8 cellular contexts compared by ENCODE assay signal in the genomic region with DNA sequence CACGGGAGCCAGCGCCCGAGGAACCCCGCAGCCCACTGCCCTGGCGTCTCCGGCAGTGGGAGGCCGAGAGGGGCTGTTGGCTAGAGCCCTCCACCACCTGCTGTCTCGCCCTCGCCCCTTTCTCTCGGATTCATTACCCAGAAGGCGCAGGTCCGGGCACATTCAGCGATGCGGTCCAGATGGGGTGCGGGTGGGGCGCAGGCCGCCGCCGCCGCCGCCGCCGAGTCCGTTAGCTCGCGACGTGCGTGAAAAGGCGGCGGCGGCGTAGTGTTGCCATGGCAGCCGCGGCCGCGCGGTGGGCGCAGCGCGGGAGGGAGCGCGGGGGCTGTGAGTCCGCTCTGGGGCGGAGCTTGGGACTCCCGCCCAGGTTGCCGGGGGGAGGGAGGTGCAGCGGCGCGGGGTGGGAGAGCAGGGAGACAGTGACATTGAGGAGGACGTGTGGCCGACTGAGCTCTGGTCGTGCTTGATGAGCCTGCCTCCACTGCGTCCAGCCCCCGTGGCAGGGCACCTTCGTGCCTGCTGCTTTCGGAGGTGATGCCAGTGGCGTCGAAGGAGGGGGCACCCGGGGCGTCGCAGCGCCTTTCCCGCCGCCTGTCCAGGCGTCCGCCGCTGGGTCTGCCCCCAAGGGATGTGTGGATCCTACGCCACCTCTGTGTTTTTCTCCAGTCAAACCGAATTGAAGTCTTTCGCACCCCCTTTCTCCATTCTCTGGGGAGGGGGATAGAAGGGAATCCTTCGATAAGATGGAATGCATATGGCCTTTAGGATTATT. TPM values are rescaled to one million over a fixed set of nuclear protein-coding genes. Genes with fewer than 3 reads are reported as not detected.
DNase-seq lines count a peak whose midpoint lies in the region; ATAC-seq and TF ChIP-seq lines count a peak whose summit lies in the region.

A gene (minus strand): TSS at position 358 of the 772 bp plus-strand sequence. CDS start 23,774 bp downstream, outside the sequence.

- H3K4me3 ChIP-seq in PC-9 (peak within 1 kb of the TSS; percentile 99), fibroblast of lung (replicated peaks in 1 of 4; ENCODE audit: control extremely low read depth in 1 of 4, insufficient read depth in 1 of 4, low read depth in 3 of 4, low read length in 4 of 4) (peak within 1 kb of the TSS; percentile 84 to 99 (median 94))

- peaks cover 16% of the 10 kb centered on the region for H3K4me1 ChIP-seq in PC-9 (replicated peaks; ENCODE audit: insufficient read depth)
- peaks cover 16% of the 10 kb centered on the region for H3K4me1 ChIP-seq in fibroblast of lung (ENCODE audit: control insufficient read depth, extremely low read depth, insufficient read depth, low read length)

- peak within 1 kb of the TSS; percentile 95 for H3K9ac ChIP-seq in fibroblast of lung (ENCODE audit: insufficient read depth, low read length)

- intact Hi-C loops in PC-9 (cut with micrococcal nuclease; ENCODE audit: unreplicated experiment) = loop anchor here (2.0 to 10.0 kb wide), 2 partner anchors 35 to 173 kb away; no protein-coding TSS in a partner anchor

- H3F3A ChIP-seq in PC-9 (ENCODE audit: insufficient read depth, low read depth) = no peaks in the 10 kb centered on the region

- H3K79me2 ChIP-seq in PC-9 (ENCODE audit: low read depth) (no peaks in the 10 kb centered on the region), fibroblast of lung (ENCODE audit: control insufficient read depth, insufficient read depth, low read length) (peaks cover 45% of the 10 kb centered on the region)

- H3K36me3 Mint-ChIP-seq in activated T-cell treated with anti-CD3 and anti-CD28 coated beads, Interleukin-2, amount 50 U/mL, for 72 hours (ENCODE audit: insufficient read depth in 2 of 2) = no peaks in the 10 kb centered on the region
- no peaks in the 10 kb centered on the region for H3K36me3 Mint-ChIP-seq in naive thymus-derived CD8-positive, alpha-beta T cell
- H3K36me3 Mint-ChIP-seq in stimulated activated naive B cell treated with anti-CD40 and anti-IgM and Interleukin-4, amounts not matched to agents 10 μg/mL and 1 μg/mL and 100 μg/mL, for 72 hours = no peaks in the 10 kb centered on the region

- DNase-seq in DMS153 treated with DMSO at 0.1 percent for 48 hours (lab: John Stamatoyannopoulos, UW; ENCODE audit: unreplicated experiment) = peak; percentile 56
- peak; percentile 52 for DNase-seq in HuH-7.5 (ENCODE audit: low spot score)
- peak in 1 of 2 experiments; percentile 65 for DNase-seq in PC-9
- DNase-seq in activated T-cell treated with anti-CD3 and anti-CD28 coated beads, Interleukin-2, amount 50 U/mL, for 72 hours = peak; percentile 77 to 80
- DNase-seq in fibroblast of lung (ENCODE audit: low read depth in 2 of 2) = peak; percentile 61 to 66
- DNase-seq in naive thymus-derived CD8-positive, alpha-beta T cell = peak in 7 of 10 donors; percentile 53 to 81 (median 68)
- peak; percentile 66 for DNase-seq in stimulated activated naive B cell treated with anti-CD40 and anti-IgM and Interleukin-4, amounts not matched to agents 10 μg/mL and 1 μg/mL and 100 μg/mL, for 72 hours

- CTCF ChIA-PET in PC-9 (lab: Charles Lee) = interaction anchor here (0.6 to 1.1 kb wide), 3 partner anchors 51 to 175 kb away, joined by 3 to 4 read pairs (median 3); no protein-coding TSS in a partner anchor

- H3K9me3 ChIP-seq in PC-9 (ENCODE audit: insufficient read depth, low read depth) = no peaks in the 10 kb centered on the region
- no peaks in the 10 kb centered on the region for H3K9me3 ChIP-seq in fibroblast of lung (ENCODE audit: control insufficient read depth, insufficient read depth, low read depth, low read length)

- H3K9me2 ChIP-seq in PC-9 (ENCODE audit: insufficient read depth) = no peaks in the 10 kb centered on the region

- H2AFZ ChIP-seq in PC-9 (peak within 1 kb of the TSS; percentile 96), fibroblast of lung (ENCODE audit: low read length) (peak within 1 kb of the TSS; percentile 99)

- TSS peak; percentile 75 for BruUV-seq in PC-9 (replicated peaks; lab: Mats Ljungman, UMichigan)

- peak within 1 kb of the TSS; percentile 86 to 96 for H3K4me3 Mint-ChIP-seq in activated T-cell treated with anti-CD3 and anti-CD28 coated beads, Interleukin-2, amount 50 U/mL, for 72 hours
- peak within 1 kb of the TSS; percentile 80 to 95 (median 90) for H3K4me3 Mint-ChIP-seq in naive thymus-derived CD8-positive, alpha-beta T cell
- H3K4me3 Mint-ChIP-seq in stimulated activated naive B cell treated with anti-CD40 and anti-IgM and Interleukin-4, amounts not matched to agents 10 μg/mL and 1 μg/mL and 100 μg/mL, for 72 hours = peak within 1 kb of the TSS; percentile 88 to 96

- ATAC-seq in GM21515 (IDR thresholded peaks at IDR 0.05; ENCODE audit: unreplicated experiment) = peak; percentile 59
- ATAC-seq in activated T-cell treated with anti-CD3 and anti-CD28 coated beads, Interleukin-2, amount 50 U/mL, for 72 hours (replicated peaks in 1 of 2) = peak; percentile 73 to 78
- peak; percentile 65 to 73 for ATAC-seq in naive thymus-derived CD8-positive, alpha-beta T cell
- peak; percentile 70 to 75 for ATAC-seq in stimulated activated naive B cell treated with anti-CD40 and anti-IgM and Interleukin-4, amounts not matched to agents 10 μg/mL and 1 μg/mL and 100 μg/mL, for 72 hours (replicated peaks)

- peak within 1 kb of the TSS; percentile 71 for H3K27ac Mint-ChIP-seq in activated T-cell treated with anti-CD3 and anti-CD28 coated beads, Interleukin-2, amount 50 U/mL, for 72 hours
- peak within 1 kb of the TSS in 9 of 10 donors; percentile 43 to 91 (median 86) for H3K27ac Mint-ChIP-seq in naive thymus-derived CD8-positive, alpha-beta T cell
- H3K27ac Mint-ChIP-seq in stimulated activated naive B cell treated with anti-CD40 and anti-IgM and Interleukin-4, amounts not matched to agents 10 μg/mL and 1 μg/mL and 100 μg/mL, for 72 hours = peak within 1 kb of the TSS; percentile 93

- H3K4me2 ChIP-seq in PC-9 (peak within 1 kb of the TSS; percentile 93), fibroblast of lung (ENCODE audit: extremely low read depth, insufficient read depth, low read length) (peak within 1 kb of the TSS; percentile 99)

- TF ChIP-seq CTCF in PC-9 (conservative IDR thresholded peaks at IDR 0.05) = no peak
- TF ChIP-seq CTCF in fibroblast of lung (conservative IDR thresholded peaks at IDR 0.05 in 1 of 2, IDR thresholded peaks at IDR 0.05 in 1 of 2; ENCODE audit: low read depth in 1 of 2, low read length in 2 of 2) = no peak

- H3K36me3 ChIP-seq in PC-9 (ENCODE audit: low read depth) (no peaks in the 10 kb centered on the region), fibroblast of lung (ENCODE audit: control insufficient read depth, insufficient read depth, low read length) (no peaks in the 10 kb centered on the region)

- H4K20me1 ChIP-seq in PC-9 (ENCODE audit: insufficient read depth) (no peaks in the 10 kb centered on the region), fibroblast of lung (ENCODE audit: control insufficient read depth, extremely low read depth, insufficient read depth, low read length) (no peaks in the 10 kb centered on the region)

- H3K27ac ChIP-seq in PC-9 (no peak within 1 kb of the TSS), fibroblast of lung (ENCODE audit: insufficient read depth, low read length) (peak within 1 kb of the TSS; percentile 88)

- H3K27me3 Mint-ChIP-seq in activated T-cell treated with anti-CD3 and anti-CD28 coated beads, Interleukin-2, amount 50 U/mL, for 72 hours (ENCODE audit: low read depth) = no peaks in the 10 kb centered on the region
- no peaks in the 10 kb centered on the region for H3K27me3 Mint-ChIP-seq in naive thymus-derived CD8-positive, alpha-beta T cell
- H3K27me3 Mint-ChIP-seq in stimulated activated naive B cell treated with anti-CD40 and anti-IgM and Interleukin-4, amounts not matched to agents 10 μg/mL and 1 μg/mL and 100 μg/mL, for 72 hours = no peaks in the 10 kb centered on the region

- H3K27me3 ChIP-seq in PC-9 (ENCODE audit: insufficient read depth, low read depth) = no peaks in the 10 kb centered on the region
- no peaks in the 10 kb centered on the region for H3K27me3 ChIP-seq in fibroblast of lung (ENCODE audit: control insufficient read depth, insufficient read depth, low read length)

- POLR2A ChIA-PET in PC-9 (lab: Charles Lee; ENCODE audit: unreplicated experiment) = no interaction called here
- POLR2A ChIA-PET in naive thymus-derived CD8-positive, alpha-beta T cell (lab: Charles Lee) = interaction anchor here (0.6 to 2.2 kb wide), 10 partner anchors 9 to 175 kb away, joined by 3 to 8 read pairs (median 4); a partner anchor contains a TSS

- H3K4me1 Mint-ChIP-seq in activated T-cell treated with anti-CD3 and anti-CD28 coated beads, Interleukin-2, amount 50 U/mL, for 72 hours (ENCODE audit: low read depth) = peaks cover 37% of the 10 kb centered on the region
- peaks cover 0 to 42% (median 9%) of the 10 kb centered on the region in 4 donors for H3K4me1 Mint-ChIP-seq in naive thymus-derived CD8-positive, alpha-beta T cell
- peaks cover 26 to 54% of the 10 kb centered on the region in 2 donors for H3K4me1 Mint-ChIP-seq in stimulated activated naive B cell treated with anti-CD40 and anti-IgM and Interleukin-4, amounts not matched to agents 10 μg/mL and 1 μg/mL and 100 μg/mL, for 72 hours

- no peaks in the 10 kb centered on the region for H3K9me3 Mint-ChIP-seq in activated T-cell treated with anti-CD3 and anti-CD28 coated beads, Interleukin-2, amount 50 U/mL, for 72 hours
- H3K9me3 Mint-ChIP-seq in naive thymus-derived CD8-positive, alpha-beta T cell = no peaks in the 10 kb centered on the region
- H3K9me3 Mint-ChIP-seq in stimulated activated naive B cell treated with anti-CD40 and anti-IgM and Interleukin-4, amounts not matched to agents 10 μg/mL and 1 μg/mL and 100 μg/mL, for 72 hours = no peaks in the 10 kb centered on the region

RNA-seq across cellular contexts. Expression of the gene that starts here (rescaled TPM):
- total RNA-seq in PC-9 (2021) (11.8 and 14.8 TPM in 2 replicates), fibroblast of lung (19.3 and 32.7 TPM in 2 replicates)
- 10 to 100 TPM; 17.9 to 25.5 TPM for total RNA-seq in activated T-cell treated with anti-CD3 and anti-CD28 coated beads, Interleukin-2, amount 50 U/mL, for 72 hours
- 24.0 and 24.8 TPM in 2 replicates for polyA plus RNA-seq in fibroblast of lung
- 14.0 and 15.7 TPM in 2 replicates for polyA plus RNA-seq in fibroblast of lung (2012)
- 6.0 and 6.7 TPM in 2 replicates for polyA minus RNA-seq in fibroblast of lung (ENCODE audit: low replicate concordance)
- 1 to 10 TPM; 1.5 to 1.7 TPM for total RNA-seq in naive thymus-derived CD8-positive, alpha-beta T cell
- polyA plus RNA-seq in naive thymus-derived CD8-positive, alpha-beta T cell = under 1 TPM; 0.25 to 0.95 (median 0.61) TPM

Comparison
In these comparisons a context has a peak if more than half of its experiments do, and no peak if none do; other contexts are left out.
1. RNA of the gene that starts here (polyA plus RNA-seq): 14.0 to 24.8 TPM in fibroblast of lung; 0.25 to 0.95 TPM in naive thymus-derived CD8-positive, alpha-beta T cell; every median in the first group is over 4 times any median in the second.
2. Peak in every context shown above with its lines, with median percentiles within 50 percentile points of each other: ATAC-seq, H3K27ac Mint-ChIP-seq and H3K4me3 Mint-ChIP-seq.